Comparison of ENCODE assay signal across 2 cellular contexts in genomic region chr17:3966720-3967363, GRCh38.
TF ChIP-seq lines count a peak whose summit lies in the region.

No MANE protein-coding gene starts in this region.

TF ChIP-seq in HCT116, 20 proteins besides CTCF, POLR2A, EP300 and RAD21:
- TF ChIP-seq ELF1 (IDR thresholded peaks at IDR 0.05; ENCODE audit: borderline replicate concordance, low read depth) (no peak), REST (IDR thresholded peaks at IDR 0.05; ENCODE audit: low read depth) (no peak), YY1 (IDR thresholded peaks at IDR 0.05; ENCODE audit: extremely low read depth, insufficient replicate concordance, low read depth, low read length) (no peak), CBX3 (IDR thresholded peaks at IDR 0.05; ENCODE audit: low read depth) (no peak), EZH2phosphoT487 (IDR thresholded peaks at IDR 0.05; ENCODE audit: borderline replicate concordance) (no peak), TCF7L2 (IDR thresholded peaks at IDR 0.05; ENCODE audit: borderline replicate concordance, extremely low read depth, insufficient read depth, insufficient read length) (no peak), CEBPB (IDR thresholded peaks at IDR 0.05; ENCODE audit: low read depth) (no peak), SP1 (IDR thresholded peaks at IDR 0.05; ENCODE audit: low read depth) (no peak), SIN3A (IDR thresholded peaks at IDR 0.05; ENCODE audit: low read depth) (no peak), FOSL1 (IDR thresholded peaks at IDR 0.05; ENCODE audit: low read depth) (no peak), ZFX (IDR thresholded peaks at IDR 0.05) (no peak), ZBTB33 (IDR thresholded peaks at IDR 0.05; ENCODE audit: extremely low read depth, insufficient replicate concordance, low read length) (no peak), MAX (IDR thresholded peaks at IDR 0.05) (no peak)
TF ChIP-seq in HCT116: peak in this region for 0.

TF ChIP-seq in GM12878, 131 proteins besides CTCF, POLR2A, EP300 and RAD21:
- TF ChIP-seq YBX1 (IDR thresholded peaks at IDR 0.05), result no peak
- peak; percentile 29; the same call in 1 of the 2 replicates for TF ChIP-seq RUNX3 (IDR thresholded peaks at IDR 0.05; ENCODE audit: low read length)
- TF ChIP-seq POLR2AphosphoS2 (IDR thresholded peaks at IDR 0.05; ENCODE audit: low read depth, low read length), result no peak
- peak; percentile 22 for TF ChIP-seq MEF2B (IDR thresholded peaks at IDR 0.05; ENCODE audit: partially characterized antibody, poor library complexity, severe bottlenecking)
- TF ChIP-seq ZSCAN29 (IDR thresholded peaks at IDR 0.05), result no peak
- 0 out of 2 replicates have a peak, but pooled peaks have one; percentile 13 for TF ChIP-seq EED (IDR thresholded peaks at IDR 0.05; ENCODE audit: low read depth)
TF ChIP-seq in GM12878: peak in this region for 3.
